25 cellular contexts compared by ENCODE assay signal in the genomic region with DNA sequence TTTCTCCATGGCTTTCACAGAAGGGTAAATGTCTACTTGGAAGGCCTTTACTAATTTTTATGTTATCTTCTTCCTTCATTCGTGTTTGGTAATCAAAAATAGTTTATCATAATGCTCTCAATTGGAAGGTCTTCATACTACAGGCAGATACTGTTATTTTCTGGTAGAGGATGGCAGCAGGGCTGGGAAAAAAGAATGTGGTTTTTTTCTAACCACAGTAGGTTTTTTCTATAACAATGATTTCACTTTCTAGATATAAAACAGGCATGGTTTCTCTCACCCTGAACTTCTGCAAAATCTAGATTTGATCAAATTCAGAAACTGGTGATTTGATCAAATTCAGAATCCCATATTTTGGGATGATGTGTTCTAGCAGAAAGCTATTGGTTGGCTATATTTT. TPM values are rescaled to one million over a fixed set of nuclear protein-coding genes. Genes with fewer than 3 reads are reported as not detected.
DNase-seq lines count a peak whose midpoint lies in the region; ATAC-seq and TF ChIP-seq lines count a peak whose summit lies in the region.
"Had no signal": no experiment of that assay in that cellular context is flagged by ENCODE, and none has a peak within 500 bp of the region (broad histone marks: within the 10 kb centered on the region; RNA-seq: fewer than 3 reads in every experiment).

No MANE protein-coding gene starts in this region.

- H3K4me3 Mint-ChIP-seq in naive B cell (peak overlapping the region; percentile 67 to 86 (median 71)), chondrocyte (ENCODE audit: unreplicated experiment) (no peak overlapping the region)
- H3K4me3 Mint-ChIP-seq: activated naive CD8-positive, alpha-beta T cell; activated T-helper 17 cell treated with anti-CD3 and anti-CD28 coated beads, Interleukin-2, amount 50 U/mL, for 72 hours; CD4-positive, alpha-beta memory T cell; central memory CD8-positive, alpha-beta T cell; nephron progenitor cell; WTC11 had no signal

- no peaks in the 10 kb centered on the region for H3K9me3 ChIP-seq in Karpas-422 (ENCODE audit: low read length)
- H3K9me3 ChIP-seq: ascending aorta, mucosa of descending colon, pancreas had no signal

- no peak overlapping the region for H3K4me3 ChIP-seq in Karpas-422 (ENCODE audit: low read length)
- H3K4me3 ChIP-seq: ascending aorta, mucosa of descending colon, pancreas had no signal

- DNase-seq in Karpas-422 (no peak), naive B cell (peak; percentile 54), chondrocyte (ENCODE audit: low spot score) (no peak)
- DNase-seq in activated naive CD4-positive, alpha-beta T cell treated with anti-CD3 and anti-CD28 coated beads, Interleukin-2, amount 50 U/mL, for 16 hours, result no peak
- DNase-seq: activated CD4-positive, alpha-beta T cell treated with anti-CD3 and anti-CD28 coated beads, Interleukin-2, amount 50 U/mL, for 4 hours; activated CD8-positive, alpha-beta memory T cell treated with anti-CD3 and anti-CD28 coated beads, Interleukin-2, amount 50 U/mL, for 48 hours; CD4-positive, alpha-beta memory T cell; DMS 273 treated with DMSO at 0.1 percent for 48 hours; HCEC 1CT; mucosa of descending colon; NCI-H1694 treated with DMSO at 0.1 percent for 48 hours; NCI-H526 treated with DMSO at 0.1 percent for 48 hours; nephron progenitor cell; pancreas; right cardiac atrium; stimulated activated CD4-positive, alpha-beta T cell treated with anti-CD3 and anti-CD28 coated beads, Interleukin-4, amount 100 ng/mL, for 1 hour; T-helper 9 cell had no signal

- H3K27me3 Mint-ChIP-seq in naive B cell, result no peaks in the 10 kb centered on the region
- H3K27me3 Mint-ChIP-seq in chondrocyte (ENCODE audit: low read depth), result no peaks in the 10 kb centered on the region

- H3K4me1 ChIP-seq in Karpas-422 (ENCODE audit: low read length), result peaks cover 97% of the 10 kb centered on the region
- H3K4me1 ChIP-seq: ascending aorta had no signal

- H4K20me1 ChIP-seq in Karpas-422 (ENCODE audit: insufficient read depth, low read depth, low read length), result peaks cover 38% of the 10 kb centered on the region; the same call in 1 of the 2 replicates

- H3K9me2 ChIP-seq in Karpas-422 (replicated peaks; ENCODE audit: insufficient read depth, low read length), result no peaks in the 10 kb centered on the region

- H3K36me3 Mint-ChIP-seq in naive B cell, result peaks cover 37 to 46% of the 10 kb centered on the region in 2 donors
- H3K36me3 Mint-ChIP-seq in chondrocyte (ENCODE audit: low read depth), result no peaks in the 10 kb centered on the region
- H3K36me3 Mint-ChIP-seq: activated naive CD8-positive, alpha-beta T cell; CD4-positive, alpha-beta memory T cell had no signal

- no peak overlapping the region for H3K4me2 ChIP-seq in Karpas-422 (ENCODE audit: low read depth, low read length, poor library complexity, severe bottlenecking)

- H3K79me2 ChIP-seq in Karpas-422 (ENCODE audit: low read length), result peaks cover 100% of the 10 kb centered on the region

- H3K9me3 Mint-ChIP-seq in naive B cell (no peaks in the 10 kb centered on the region), chondrocyte (ENCODE audit: low read depth) (no peaks in the 10 kb centered on the region)
- H3K9me3 Mint-ChIP-seq: activated T-helper 17 cell treated with anti-CD3 and anti-CD28 coated beads, Interleukin-2, amount 50 U/mL, for 72 hours; central memory CD8-positive, alpha-beta T cell; nephron progenitor cell; WTC11 had no signal

- peak overlapping the region; percentile 28 to 95 (median 79) for H3K27ac Mint-ChIP-seq in naive B cell
- no peak overlapping the region for H3K27ac Mint-ChIP-seq in chondrocyte (ENCODE audit: unreplicated experiment)
- H3K27ac Mint-ChIP-seq: activated naive CD8-positive, alpha-beta T cell; activated T-helper 17 cell treated with anti-CD3 and anti-CD28 coated beads, Interleukin-2, amount 50 U/mL, for 72 hours; CD4-positive, alpha-beta memory T cell; nephron progenitor cell; WTC11 had no signal

- H3K27ac ChIP-seq in Karpas-422 (ENCODE audit: low read length), result peak overlapping the region; percentile 32
- H3K27ac ChIP-seq: ascending aorta, pancreas had no signal

- TF ChIP-seq CTCF in chondrocyte (IDR thresholded peaks at IDR 0.05), result no peak

- H3K36me3 ChIP-seq in Karpas-422 (ENCODE audit: insufficient read depth, low read length), result peaks cover 66% of the 10 kb centered on the region
- H3K36me3 ChIP-seq: ascending aorta, pancreas had no signal

- peaks cover 94 to 100% (median 98%) of the 10 kb centered on the region in 3 donors for H3K4me1 Mint-ChIP-seq in naive B cell
- peaks cover 32% of the 10 kb centered on the region for H3K4me1 Mint-ChIP-seq in chondrocyte (ENCODE audit: low read depth)
- H3K4me1 Mint-ChIP-seq: activated T-helper 17 cell treated with anti-CD3 and anti-CD28 coated beads, Interleukin-2, amount 50 U/mL, for 72 hours; CD4-positive, alpha-beta memory T cell; central memory CD8-positive, alpha-beta T cell had no signal

- H3K9ac ChIP-seq in Karpas-422 (ENCODE audit: low read length), result no peak overlapping the region

- no peak overlapping the region for H2AFZ ChIP-seq in Karpas-422 (ENCODE audit: low read length)

- no peaks in the 10 kb centered on the region for H3K27me3 ChIP-seq in Karpas-422 (ENCODE audit: low read length)
- H3K27me3 ChIP-seq: ascending aorta, pancreas had no signal

- ATAC-seq in GM18498 (IDR thresholded peaks at IDR 0.05; ENCODE audit: unreplicated experiment) (peak; percentile 54), GM21390 (IDR thresholded peaks at IDR 0.05; ENCODE audit: unreplicated experiment) (peak; percentile 44), naive B cell (ENCODE audit: low read depth in 2 of 2) (peak; percentile 79 to 86), HG02623 (IDR thresholded peaks at IDR 0.05; ENCODE audit: unreplicated experiment) (no peak)
- ATAC-seq: activated T-helper 17 cell treated with anti-CD3 and anti-CD28 coated beads, Interleukin-2, amount 50 U/mL, for 72 hours; mucosa of descending colon; pancreas; right cardiac atrium; WTC11 had no signal

RNA-seq across cellular contexts. Expression of gene BCL11A, which starts 27.6 kb away (rescaled TPM):
- total RNA-seq in Karpas-422 (2014; rRNA removed; shearing (Covaris generic); ENCODE audit: low replicate concordance), result 159 and 190 TPM in 2 replicates
- 100 to 1,000 TPM; 152 to 246 (median 192) TPM for polyA plus RNA-seq in naive B cell (ENCODE audit: low read depth in 6 of 6)
- total RNA-seq in chondrocyte, result 11.1 to 15.4 TPM (median 13.4 TPM) in 3 replicates
